Comparison of ENCODE assay signal across 1 cellular context in genomic region chr1:77954521-77954920, GRCh38.
TF ChIP-seq lines count a peak whose summit lies in the region.

No MANE protein-coding gene starts in this region.

TF ChIP-seq in GM12878, 131 proteins besides CTCF, POLR2A, EP300 and RAD21:
- no peak for TF ChIP-seq CREB1 (IDR thresholded peaks at IDR 0.05; ENCODE audit: low read depth)
- TF ChIP-seq REST (IDR thresholded peaks at IDR 0.05; ENCODE audit: low read depth, low read length) = no peak
- TF ChIP-seq ETV6 (conservative IDR thresholded peaks at IDR 0.05 in 1 of 2, IDR thresholded peaks at IDR 0.05 in 1 of 2; ENCODE audit: borderline replicate concordance in 1 of 2, low read depth in 1 of 2) = no peak
- TF ChIP-seq PBX3 (IDR thresholded peaks at IDR 0.05; ENCODE audit: insufficient replicate concordance, low read depth, low read length) = no peak
- TF ChIP-seq ZBTB4 (CRISPR knock-in tag; IDR thresholded peaks at IDR 0.05) = no peak
- no peak for TF ChIP-seq IKZF2 (IDR thresholded peaks at IDR 0.05)
- TF ChIP-seq JUND (IDR thresholded peaks at IDR 0.05; ENCODE audit: low read depth, low read length) = no peak
- no peak for TF ChIP-seq MEF2B (IDR thresholded peaks at IDR 0.05; ENCODE audit: partially characterized antibody, poor library complexity, severe bottlenecking)
- TF ChIP-seq EGR1 (IDR thresholded peaks at IDR 0.05; ENCODE audit: borderline replicate concordance in 1 of 2, low read depth in 2 of 2, low read length in 2 of 2) = no peak
- TF ChIP-seq SMAD5 (IDR thresholded peaks at IDR 0.05; ENCODE audit: low read depth) = no peak
- no peak for TF ChIP-seq YY1 (IDR thresholded peaks at IDR 0.05; ENCODE audit: low read depth, low read length)
- TF ChIP-seq RFX5 (IDR thresholded peaks at IDR 0.05; ENCODE audit: low read depth, low read length) = no peak
